In genomic region chr7:158494162-158494586, GRCh38 we compare ENCODE assay signal across 11 cellular contexts.
DNase-seq lines count a peak whose midpoint lies in the region; ATAC-seq, FAIRE-seq and TF ChIP-seq lines count a peak whose summit lies in the region.
"Had no signal": no experiment of that assay in that cellular context is flagged by ENCODE, and none has a peak within 500 bp of the region (broad histone marks: within the 10 kb centered on the region; RNA-seq: fewer than 3 reads in every experiment).

No MANE protein-coding gene starts in this region.

- intact Hi-C loops in gastrocnemius medialis (cut with DNase I; ENCODE audit: low total_unique reads) = no loop called here

- H3K4me1 ChIP-seq in A549 (peaks cover 20% of the 10 kb centered on the region), gastrocnemius medialis (no peaks in the 10 kb centered on the region)
- H3K4me1 ChIP-seq: prostate gland had no signal

- no peaks in the 10 kb centered on the region for H3K36me3 Mint-ChIP-seq in T-cell

- ATAC-seq in A549 (peak; percentile 49 to 72; a peak in 4 of 6 replicates), gastrocnemius medialis (no peak), T-cell (replicated peaks in 1 of 4) (no peak), GM18858 (IDR thresholded peaks at IDR 0.05; ENCODE audit: unreplicated experiment) (no peak), HG03354 (IDR thresholded peaks at IDR 0.05; ENCODE audit: poor library complexity, severe bottlenecking, unreplicated experiment) (no peak)

- no peak overlapping the region for H3K4me2 ChIP-seq in A549

- no peak for TF ChIP-seq EP300 in A549 (IDR thresholded peaks at IDR 0.05)

- peaks cover 13% of the 10 kb centered on the region in 2 donors for H3K27me3 Mint-ChIP-seq in T-cell

- TF ChIP-seq CTCF in A549 (IDR thresholded peaks at IDR 0.05) = 0 out of 3 replicates have a peak, but pooled peaks have one; percentile 7
- TF ChIP-seq CTCF in gastrocnemius medialis (IDR thresholded peaks at IDR 0.05 in 4 of 5, conservative IDR thresholded peaks at IDR 0.05 in 1 of 5) = no peak

- peaks cover 0 to 4% (median 0%) of the 10 kb centered on the region in 3 donors for H3K4me1 Mint-ChIP-seq in T-cell

- WGBS in A549 (ENCODE audit: missing lambda C conversion rate) = 53% methylated on average over 6 of the region's 7 CpGs

- no peaks in the 10 kb centered on the region for H3K9me3 Mint-ChIP-seq in T-cell
- H3K9me3 Mint-ChIP-seq: activated T-helper 2 cell treated with anti-CD3 and anti-CD28 coated beads, Interferon-gamma antibody, Interleukin-2, Interleukin-4, amounts not matched to agents 10 μg/mL and 5 μg/mL and 100 μg/mL, durations not matched to agents 14 hours and 24 hours and 36 hours had no signal

- H3K4me3 Mint-ChIP-seq in T-cell = no peak overlapping the region

- POLR2A ChIA-PET in A549 (lab: Yijun Ruan, JAX) (no interaction called here), T-cell (lab: Charles Lee) (no interaction called here)

- in situ Hi-C loops in gastrocnemius medialis (cut with MboI; ENCODE audit: low sequenced_read_pairs in 4 of 4) = no loop called here

- CTCF ChIA-PET in A549 (lab: Yijun Ruan, JAX) = interaction anchor here (1.0 to 1.3 kb wide), 2 partner anchors 49 to 78 kb away, joined by 3 read pairs; no protein-coding TSS in a partner anchor
- CTCF ChIA-PET in T-cell (lab: Charles Lee) = no interaction called here

- FAIRE-seq in A549 (lab: Jason Lieb, UNC) = no peak

- H3K4me3 ChIP-seq in A549 (no peak overlapping the region), gastrocnemius medialis (no peak overlapping the region)
- no peak overlapping the region for H3K4me3 ChIP-seq in Jurkat, Clone E6-1 (ENCODE audit: low read length)
- H3K4me3 ChIP-seq: prostate gland had no signal

- peak in 1 of 2 experiments; percentile 49; a peak in 3 of 5 replicates for TF ChIP-seq RAD21 in A549 (conservative IDR thresholded peaks at IDR 0.05 in 1 of 2, IDR thresholded peaks at IDR 0.05 in 1 of 2)

- H3K27ac ChIP-seq in A549 (no peak overlapping the region), gastrocnemius medialis (no peak overlapping the region)
- H3K27ac ChIP-seq: prostate gland had no signal

- no peak for TF ChIP-seq POLR2A in A549 (IDR thresholded peaks at IDR 0.05; ENCODE audit: low read length)
- TF ChIP-seq POLR2A in gastrocnemius medialis (IDR thresholded peaks at IDR 0.05) = no peak

- H3K9me3 ChIP-seq in A549 (no peaks in the 10 kb centered on the region), gastrocnemius medialis (no peaks in the 10 kb centered on the region)
- H3K9me3 ChIP-seq: prostate gland had no signal

- peaks cover 0 to 9% (median 0%) of the 10 kb centered on the region in 3 donors for H3K27me3 ChIP-seq in gastrocnemius medialis

- no peaks in the 10 kb centered on the region for H3K36me3 ChIP-seq in gastrocnemius medialis
- H3K36me3 ChIP-seq: prostate gland had no signal

- peak in 1 of 2 experiments; percentile 33 for DNase-seq in A549 (ENCODE audit: low read depth in 1 of 2, low spot score in 1 of 2)
- peak; percentile 52 for DNase-seq in COR-L47 (lab: John Stamatoyannopoulos, UW)
- peak; percentile 28 for DNase-seq in Jurkat, Clone E6-1 (ENCODE audit: low read depth, low spot score)
- DNase-seq in UCSD-AML1 (lab: John Stamatoyannopoulos, UW; ENCODE audit: unreplicated experiment) = peak; percentile 21
- no peak for DNase-seq in gastrocnemius medialis
- no peak for DNase-seq in T-cell
- DNase-seq: NCI-H2081 had no signal

- H3K27ac Mint-ChIP-seq in T-cell = no peak overlapping the region
- H3K27ac Mint-ChIP-seq: activated T-helper 2 cell treated with anti-CD3 and anti-CD28 coated beads, Interferon-gamma antibody, Interleukin-2, Interleukin-4, amounts not matched to agents 10 μg/mL and 5 μg/mL and 100 μg/mL, durations not matched to agents 14 hours and 24 hours and 36 hours had no signal

TF ChIP-seq in A549, 52 proteins besides CTCF, POLR2A, EP300 and RAD21:
- no peak for TF ChIP-seq EHF (CRISPR knock-in tag; IDR thresholded peaks at IDR 0.05)

Comparison
In these comparisons a context has a peak if more than half of its experiments do, and no peak if none do; other contexts are left out.
1. ATAC-seq: peak in A549 (2 of 2); none in gastrocnemius medialis (0 of 2), T-cell (0 of 4), GM18858 (single experiment) and HG03354 (single experiment).
2. DNase-seq: peak in COR-L47 (single experiment), Jurkat, Clone E6-1 (single experiment) and UCSD-AML1 (single experiment); none in gastrocnemius medialis (0 of 2) and T-cell (0 of 34).